ENCODE assay signal across 20 cellular contexts in genomic region chr11:87897079-87897478, GRCh38.
DNase-seq lines count a peak whose midpoint lies in the region; ATAC-seq, FAIRE-seq and TF ChIP-seq lines count a peak whose summit lies in the region.
"Had no signal": no experiment of that assay in that cellular context is flagged by ENCODE, and none has a peak within 500 bp of the region (broad histone marks: within the 10 kb centered on the region; RNA-seq: fewer than 3 reads in every experiment).

No MANE protein-coding gene starts in this region.

- H3K27me3 ChIP-seq in PC-3 (ENCODE audit: low read length) (no peaks in the 10 kb centered on the region), tibial nerve (no peaks in the 10 kb centered on the region)

- no peaks in the 10 kb centered on the region for H3K9me3 Mint-ChIP-seq in Calu3 (ENCODE audit: low read depth, unreplicated experiment)
- H3K9me3 Mint-ChIP-seq in nephron: no peaks in the 10 kb centered on the region
- H3K9me3 Mint-ChIP-seq: GM23338, H9 had no signal

- ATAC-seq in PC-3 (peak; percentile 84), GM18517 (IDR thresholded peaks at IDR 0.05; ENCODE audit: unreplicated experiment) (no peak)
- ATAC-seq: GM12878, GM23338, HCT116 had no signal

- no peaks in the 10 kb centered on the region for H3K79me2 ChIP-seq in PC-3 (ENCODE audit: low read length)

- H3K9me3 ChIP-seq in PC-3 (ENCODE audit: low read length) (no peaks in the 10 kb centered on the region), kidney (ENCODE audit: control insufficient read depth in 1 of 2, low read length in 2 of 2) (no peaks in the 10 kb centered on the region), tibial nerve (no peaks in the 10 kb centered on the region)

- POLR2A ChIA-PET in PC-3 (lab: Charles Lee; ENCODE audit: unreplicated experiment): interaction anchor here (0.6 kb wide), 1 partner anchor 474 kb away, joined by 4 read pairs; no protein-coding TSS in a partner anchor

- no peaks in the 10 kb centered on the region for H3K36me3 ChIP-seq in PC-3 (ENCODE audit: low read depth, low read length)
- H3K36me3 ChIP-seq in kidney (ENCODE audit: control insufficient read depth in 1 of 2, insufficient read depth in 2 of 2, low read length in 2 of 2): no peaks in the 10 kb centered on the region
- H3K36me3 ChIP-seq in tibial nerve: no peaks in the 10 kb centered on the region

- BruUV-seq in Calu3 (replicated peaks; lab: Mats Ljungman, UMichigan): no TSS peak
- BruUV-seq in PC-3 (replicated peaks; lab: Mats Ljungman, UMichigan): no TSS peak

- CTCF ChIA-PET in Calu3 (lab: Charles Lee) (interaction anchor here (1.4 kb wide), 1 partner anchor 19 kb away, joined by 7 read pairs; no protein-coding TSS in a partner anchor), PC-3 (lab: Charles Lee) (interaction anchor here (0.6 kb wide), 1 partner anchor 18 kb away, joined by 4 read pairs; no protein-coding TSS in a partner anchor)

- H3K27ac Mint-ChIP-seq in Calu3 (ENCODE audit: unreplicated experiment): peak overlapping the region; percentile 50
- peak overlapping the region in 2 of 3 experiments; percentile 39 to 46 for H3K27ac Mint-ChIP-seq in nephron
- H3K27ac Mint-ChIP-seq: CD4-positive, alpha-beta memory T cell; GM23338; H9 had no signal

- intact Hi-C loops in Calu3 (cut with micrococcal nuclease; ENCODE audit: unreplicated experiment) (loop anchor here (10.0 kb wide), 1 partner anchor 388 kb away; no protein-coding TSS in a partner anchor), PC-3 (cut with micrococcal nuclease) (loop anchor here (10.0 kb wide), 1 partner anchor 588 kb away; no protein-coding TSS in a partner anchor), kidney (cut with DNase I) (no loop called here)

- H3K36me3 Mint-ChIP-seq in Calu3 (ENCODE audit: insufficient read depth, unreplicated experiment): no peaks in the 10 kb centered on the region
- no peaks in the 10 kb centered on the region for H3K36me3 Mint-ChIP-seq in nephron (ENCODE audit: low read depth)
- H3K36me3 Mint-ChIP-seq: CD4-positive, alpha-beta memory T cell had no signal

- no peak for TF ChIP-seq POLR2A in tibial nerve (IDR thresholded peaks at IDR 0.05)

- H3K27me3 Mint-ChIP-seq in Calu3 (ENCODE audit: unreplicated experiment) (no peaks in the 10 kb centered on the region), nephron (ENCODE audit: low read depth) (peaks cover 3% of the 10 kb centered on the region)

- no peak overlapping the region for H2AFZ ChIP-seq in PC-3 (ENCODE audit: low read length)
- H2AFZ ChIP-seq: GM23338 had no signal

- DNase-seq in Calu3 (no peak), PC-3 (peak; percentile 56), kidney (no peak), NCI-H2081 treated with DMSO at 0.1 percent for 48 hours (lab: John Stamatoyannopoulos, UW) (no peak), HTR-8/SVneo (ENCODE audit: insufficient read length, low spot score) (no peak), tibial nerve (ENCODE audit: low spot score in 2 of 2) (no peak)
- DNase-seq: C1 segment of cervical spinal cord; CD4-positive, alpha-beta memory T cell; COR-L47; DMS 273 treated with DMSO at 0.1 percent for 48 hours; DMS79; EL; GDM1; H9 had no signal

- H3K9me2 ChIP-seq in PC-3 (replicated peaks; ENCODE audit: low read length): no peaks in the 10 kb centered on the region

- FAIRE-seq in kidney (lab: Jason Lieb, UNC): peak; percentile 8
- no peak for FAIRE-seq in HTR-8/SVneo (lab: Jason Lieb, UNC)
- FAIRE-seq: D721Med, GM12878 had no signal

- peaks cover 18% of the 10 kb centered on the region for H3K4me1 ChIP-seq in PC-3 (ENCODE audit: insufficient read depth, low read length)
- no peaks in the 10 kb centered on the region for H3K4me1 ChIP-seq in kidney (ENCODE audit: control insufficient read depth in 1 of 2, insufficient read depth in 1 of 2, low read depth in 1 of 2, low read length in 2 of 2)
- no peaks in the 10 kb centered on the region for H3K4me1 ChIP-seq in tibial nerve

- H3K4me2 ChIP-seq in PC-3 (ENCODE audit: low read length): peak overlapping the region; percentile 30
- H3K4me2 ChIP-seq: GM23338 had no signal

- H3K4me3 Mint-ChIP-seq in Calu3 (ENCODE audit: low read depth, unreplicated experiment): no peak overlapping the region
- no peak overlapping the region for H3K4me3 Mint-ChIP-seq in nephron
- H3K4me3 Mint-ChIP-seq: CD4-positive, alpha-beta memory T cell; GM23338; H9 had no signal

- no peak overlapping the region for H3K9ac ChIP-seq in PC-3 (ENCODE audit: low read length)
- H3K9ac ChIP-seq in kidney (ENCODE audit: low read length in 2 of 2): no peak overlapping the region

- no peak for TF ChIP-seq CTCF in Calu3 (IDR thresholded peaks at IDR 0.05; ENCODE audit: unreplicated experiment)
- TF ChIP-seq CTCF in PC-3 (conservative IDR thresholded peaks at IDR 0.05; ENCODE audit: low read depth, low read length): no peak
- no peak for TF ChIP-seq CTCF in kidney (IDR thresholded peaks at IDR 0.05; ENCODE audit: borderline replicate concordance, extremely low read depth, insufficient read depth)
- no peak for TF ChIP-seq CTCF in nephron (IDR thresholded peaks at IDR 0.05; ENCODE audit: unreplicated experiment in 3 of 3)
- no peak for TF ChIP-seq CTCF in tibial nerve (IDR thresholded peaks at IDR 0.05)

- H3K4me3 ChIP-seq in PC-3 (ENCODE audit: low read length): no peak overlapping the region
- H3K4me3 ChIP-seq in kidney (ENCODE audit: low read length in 2 of 2): no peak overlapping the region
- H3K4me3 ChIP-seq in tibial nerve: no peak overlapping the region
- H3K4me3 ChIP-seq: GM12878, GM23338 had no signal

- TF ChIP-seq EP300 in tibial nerve (IDR thresholded peaks at IDR 0.05): no peak

- H3K4me1 Mint-ChIP-seq in Calu3 (ENCODE audit: low read depth, unreplicated experiment): peaks cover 29% of the 10 kb centered on the region
- H3K4me1 Mint-ChIP-seq in nephron: peaks cover 11% of the 10 kb centered on the region
- H3K4me1 Mint-ChIP-seq: CD4-positive, alpha-beta memory T cell had no signal

- peak overlapping the region; percentile 16; the same call in 1 of the 2 replicates for H3K27ac ChIP-seq in PC-3 (ENCODE audit: low read length)
- no peak overlapping the region for H3K27ac ChIP-seq in kidney (ENCODE audit: low read depth in 2 of 2, low read length in 2 of 2)
- no peak overlapping the region for H3K27ac ChIP-seq in tibial nerve

- no peaks in the 10 kb centered on the region for H3F3A ChIP-seq in PC-3 (ENCODE audit: low read length, unreplicated experiment)

- H4K20me1 ChIP-seq in PC-3 (ENCODE audit: low read length): no peaks in the 10 kb centered on the region
